7 cellular contexts compared by ENCODE assay signal in genomic region chr10:114631090-114631677, GRCh38. TPM values are rescaled to one million over a fixed set of nuclear protein-coding genes. Genes with fewer than 3 reads are reported as not detected.
A peak's percentile ranks its signal among the peaks of the same experiment; 100 is the strongest.
DNase-seq lines count a peak whose midpoint lies in the region; ATAC-seq and TF ChIP-seq lines count a peak whose summit lies in the region.

No MANE protein-coding gene starts in this region.

- H3K36me3 Mint-ChIP-seq in WTC11 = no peaks in the 10 kb centered on the region

- H3K9me3 Mint-ChIP-seq in WTC11 = no peaks in the 10 kb centered on the region

- H3K4me2 ChIP-seq in hepatocyte = peak overlapping the region; percentile 90

- 61% methylated on average over 9 of the region's 9 CpGs for WGBS in hepatocyte (ENCODE audit: low lambda C conversion rate, missing lambda C conversion rate)

- peak overlapping the region; percentile 59 to 80 (median 69) for H3K9ac ChIP-seq in skeletal muscle tissue (ENCODE audit: low read depth in 1 of 3, low read length in 3 of 3)

- H3K27ac ChIP-seq in hepatocyte (peak overlapping the region; percentile 89), skeletal muscle tissue (ENCODE audit: low read depth, low read length) (peak overlapping the region; percentile 73)

- H3K9me3 ChIP-seq in hepatocyte (ENCODE audit: low read depth) (no peaks in the 10 kb centered on the region), skeletal muscle tissue (ENCODE audit: control insufficient read depth in 3 of 3, low read length in 3 of 3) (no peaks in the 10 kb centered on the region)

- no peak overlapping the region for H3K27ac Mint-ChIP-seq in WTC11

- CTCF ChIA-PET in WTC11 (lab: Charles Lee) = interaction anchor here (1.0 to 2.0 kb wide), 5 partner anchors 13 to 327 kb away, joined by 5 to 7 read pairs (median 6); partner anchors contain the start of gene FHIP2A

- TF ChIP-seq CTCF in WTC11 (IDR thresholded peaks at IDR 0.05) (no peak), hepatocyte (IDR thresholded peaks at IDR 0.05; ENCODE audit: poor library complexity) (no peak)

- H3K4me3 Mint-ChIP-seq in WTC11 = peak overlapping the region; percentile 82

- peaks cover 33% of the 10 kb centered on the region for H3K4me1 Mint-ChIP-seq in WTC11

- H3K4me1 ChIP-seq in hepatocyte (ENCODE audit: insufficient read depth) = peaks cover 22% of the 10 kb centered on the region
- H3K4me1 ChIP-seq in skeletal muscle tissue (ENCODE audit: control insufficient read depth in 3 of 3, insufficient read depth in 3 of 3, low read length in 3 of 3) = peaks cover 39 to 52% (median 41%) of the 10 kb centered on the region in 3 donors

- peak overlapping the region; percentile 70 for H2AFZ ChIP-seq in hepatocyte

- peaks cover 37% of the 10 kb centered on the region for H3K27me3 Mint-ChIP-seq in WTC11 (ENCODE audit: low read depth)

- no peak for TF ChIP-seq POLR2A in GM18505 (IDR thresholded peaks at IDR 0.05; ENCODE audit: borderline replicate concordance, extremely low read depth, insufficient read depth, insufficient read length)

- no peaks in the 10 kb centered on the region for H4K20me1 ChIP-seq in hepatocyte (ENCODE audit: insufficient read depth, poor library complexity, severe bottlenecking)

- H3K4me3 ChIP-seq in hepatocyte (peak overlapping the region; percentile 80), skeletal muscle tissue (ENCODE audit: low read length in 3 of 3) (peak overlapping the region; percentile 71 to 84 (median 75))

- POLR2A ChIA-PET in WTC11 (lab: Charles Lee) = no interaction called here

- peaks cover 22% of the 10 kb centered on the region for H3K79me2 ChIP-seq in hepatocyte

- no peaks in the 10 kb centered on the region for H3K9me2 ChIP-seq in hepatocyte (replicated peaks; ENCODE audit: insufficient read depth)

- H3K36me3 ChIP-seq in hepatocyte (replicated peaks; ENCODE audit: insufficient read depth, low read depth) (no peaks in the 10 kb centered on the region), skeletal muscle tissue (ENCODE audit: control insufficient read depth in 3 of 3, insufficient read depth in 3 of 3, low read length in 3 of 3) (no peaks in the 10 kb centered on the region)

- no peaks in the 10 kb centered on the region for H3K27me3 ChIP-seq in hepatocyte
- H3K27me3 ChIP-seq in skeletal muscle tissue (ENCODE audit: control insufficient read depth in 3 of 3, insufficient read depth in 3 of 3, low read length in 3 of 3) = peaks cover 0 to 9% (median 6%) of the 10 kb centered on the region in 3 donors

- peak; percentile 22 for ATAC-seq in GM21528 (IDR thresholded peaks at IDR 0.05; ENCODE audit: low FRiP score, unreplicated experiment)
- ATAC-seq in WTC11 = no peak
- ATAC-seq in GM21390 (IDR thresholded peaks at IDR 0.05; ENCODE audit: unreplicated experiment) = no peak
- ATAC-seq in GM18505 (IDR thresholded peaks at IDR 0.05; ENCODE audit: unreplicated experiment) = no peak

- no peak for DNase-seq in WTC11 (ENCODE audit: low spot score)
- no peak for DNase-seq in hepatocyte (ENCODE audit: low spot score)
- no peak for DNase-seq in amniotic stem cell (lab: John Stamatoyannopoulos, UW)

TF ChIP-seq in WTC11, 78 proteins besides CTCF, POLR2A, EP300 and RAD21:
- TF ChIP-seq E2F4 (CRISPR knock-in tag; IDR thresholded peaks at IDR 0.05; ENCODE audit: borderline replicate concordance, low read depth) (no peak), JAZF1 (CRISPR knock-in tag; IDR thresholded peaks at IDR 0.05) (no peak), IRF2 (CRISPR knock-in tag; IDR thresholded peaks at IDR 0.05; ENCODE audit: borderline replicate concordance, low read depth) (no peak), ATF2 (CRISPR knock-in tag; IDR thresholded peaks at IDR 0.05; ENCODE audit: borderline replicate concordance, low read depth) (no peak), JUN (CRISPR knock-in tag; IDR thresholded peaks at IDR 0.05) (no peak), SMAD3 (CRISPR knock-in tag; IDR thresholded peaks at IDR 0.05; ENCODE audit: borderline replicate concordance) (no peak), ZSCAN18 (CRISPR knock-in tag; IDR thresholded peaks at IDR 0.05) (no peak), MAX (CRISPR knock-in tag; IDR thresholded peaks at IDR 0.05) (no peak), NFATC4 (CRISPR knock-in tag; IDR thresholded peaks at IDR 0.05) (no peak)

RNA-seq across cellular contexts. Expression of gene ABLIM1, which starts 26.9 kb away (rescaled TPM):
- total RNA-seq in WTC11 (2021) = 54.9 to 62.1 TPM (median 57.2 TPM) in 3 replicates
- total RNA-seq in hepatocyte = 31.6 and 37.9 TPM in 2 replicates
- polyA plus RNA-seq in hepatocyte = 19.8 and 20.8 TPM in 2 replicates
- 34.4 TPM for total RNA-seq in skeletal muscle tissue
